Comparison of ENCODE assay signal across 19 cellular contexts in genomic region chr6:170135821-170136471, GRCh38.
A peak's percentile ranks its signal among the peaks of the same experiment; 100 is the strongest.
DNase-seq lines count a peak whose midpoint lies in the region; ATAC-seq and TF ChIP-seq lines count a peak whose summit lies in the region.
"Had no signal": no experiment of that assay in that cellular context is flagged by ENCODE, and none has a peak within 500 bp of the region (broad histone marks: within the 10 kb centered on the region; RNA-seq: fewer than 3 reads in every experiment).

No MANE protein-coding gene starts in this region.

- intact Hi-C loops in sigmoid colon (cut with DNase I), result no loop called here

- peaks cover 38% of the 10 kb centered on the region for H3K9me3 Mint-ChIP-seq in GM23338
- H3K9me3 Mint-ChIP-seq in immature natural killer cell, result no peaks in the 10 kb centered on the region
- H3K9me3 Mint-ChIP-seq: activated T-helper 1 cell treated with anti-CD3 and anti-CD28 coated beads, Interleukin-12 subunit alpha, Interleukin-12 subunit beta, Interleukin-2, Interleukin-4 antibody, amounts not matched to agents 30 ng/mL and 10 ng/mL and 1 ng/mL, durations not matched to agents 14 hours and 24 hours and 36 hours had no signal

- H3K27me3 ChIP-seq in BLaER1, result no peaks in the 10 kb centered on the region
- H3K27me3 ChIP-seq in GM23338 (ENCODE audit: insufficient read depth), result no peaks in the 10 kb centered on the region
- no peaks in the 10 kb centered on the region for H3K27me3 ChIP-seq in sigmoid colon
- no peaks in the 10 kb centered on the region for H3K27me3 ChIP-seq in tibial nerve

- peaks cover 39% of the 10 kb centered on the region for H3K9me3 ChIP-seq in BLaER1
- H3K9me3 ChIP-seq in sigmoid colon, result no peaks in the 10 kb centered on the region
- peaks cover 0 to 7% (median 0%) of the 10 kb centered on the region in 4 donors for H3K9me3 ChIP-seq in tibial nerve

- H3K4me2 ChIP-seq in BLaER1 (peak overlapping the region; percentile 79), GM23338 (no peak overlapping the region)

- H3K4me3 ChIP-seq in BLaER1 (peak overlapping the region; percentile 61), GM23338 (no peak overlapping the region), sigmoid colon (no peak overlapping the region), tibial nerve (no peak overlapping the region)

- no peak overlapping the region for H3K27ac Mint-ChIP-seq in GM23338
- peak overlapping the region in 1 of 6 donors; percentile 53 for H3K27ac Mint-ChIP-seq in immature natural killer cell
- H3K27ac Mint-ChIP-seq: activated T-helper 1 cell treated with anti-CD3 and anti-CD28 coated beads, Interleukin-12 subunit alpha, Interleukin-12 subunit beta, Interleukin-2, Interleukin-4 antibody, amounts not matched to agents 30 ng/mL and 10 ng/mL and 1 ng/mL, durations not matched to agents 14 hours and 24 hours and 36 hours; nephron; WTC11 had no signal

- no peak overlapping the region for H2AFZ ChIP-seq in GM23338

- peaks cover 14% of the 10 kb centered on the region for H3K36me3 Mint-ChIP-seq in GM23338 (ENCODE audit: low read depth)
- H3K36me3 Mint-ChIP-seq in immature natural killer cell, result no peaks in the 10 kb centered on the region

- H3K4me3 Mint-ChIP-seq in GM23338 (no peak overlapping the region), immature natural killer cell (peak overlapping the region in 4 of 5 donors; percentile 30 to 66 (median 53))
- H3K4me3 Mint-ChIP-seq: activated T-helper 1 cell treated with anti-CD3 and anti-CD28 coated beads, Interleukin-12 subunit alpha, Interleukin-12 subunit beta, Interleukin-2, Interleukin-4 antibody, amounts not matched to agents 30 ng/mL and 10 ng/mL and 1 ng/mL, durations not matched to agents 14 hours and 24 hours and 36 hours; nephron; WTC11 had no signal

- H3K9me2 ChIP-seq in GM23338 (ENCODE audit: insufficient read depth), result no peaks in the 10 kb centered on the region

- H3K36me3 ChIP-seq in BLaER1 (peaks cover 27% of the 10 kb centered on the region), GM23338 (ENCODE audit: insufficient read depth) (no peaks in the 10 kb centered on the region), sigmoid colon (no peaks in the 10 kb centered on the region), tibial nerve (no peaks in the 10 kb centered on the region)

- no peaks in the 10 kb centered on the region for H3K79me2 ChIP-seq in GM23338 (replicated peaks; ENCODE audit: insufficient read depth)

- TF ChIP-seq POLR2A in sigmoid colon (IDR thresholded peaks at IDR 0.05) (no peak), tibial nerve (IDR thresholded peaks at IDR 0.05) (no peak)

- no peaks in the 10 kb centered on the region for H3F3A ChIP-seq in GM23338 (replicated peaks; ENCODE audit: low read depth)

- 87 to 92% methylated on average over 38 of the region's 38 CpGs for WGBS in sigmoid colon, 2 donors
- 83 to 84% methylated on average over 30 to 38 of the region's 38 CpGs for WGBS in tibial nerve, 2 donors

- H3K27ac ChIP-seq in BLaER1, result peak overlapping the region; percentile 92
- H3K27ac ChIP-seq in GM23338 (ENCODE audit: low read depth), result no peak overlapping the region
- no peak overlapping the region for H3K27ac ChIP-seq in sigmoid colon
- H3K27ac ChIP-seq in tibial nerve, result no peak overlapping the region

- no peaks in the 10 kb centered on the region for H4K20me1 ChIP-seq in BLaER1
- H4K20me1 ChIP-seq in GM23338 (replicated peaks; ENCODE audit: insufficient read depth), result no peaks in the 10 kb centered on the region

- H3K4me1 Mint-ChIP-seq in GM23338 (peaks cover 3% of the 10 kb centered on the region; the same call in 1 of the 3 replicates), immature natural killer cell (peaks cover 8 to 10% of the 10 kb centered on the region in 2 donors)
- H3K4me1 Mint-ChIP-seq: WTC11 had no signal

- DNase-seq in GM23338 (ENCODE audit: low spot score), result no peak
- peak in 1 of 3 donors; percentile 8 for DNase-seq in immature natural killer cell
- peak; percentile 56 for DNase-seq in sigmoid colon
- no peak for DNase-seq in pons (ENCODE audit: low spot score)
- DNase-seq in tibial nerve (ENCODE audit: low spot score in 2 of 2), result no peak
- no peak for DNase-seq in activated CD4-positive, alpha-beta T cell treated with anti-CD3 and anti-CD28 coated beads, Interleukin-2, amount 50 U/mL, for 1 hour
- DNase-seq: Calu3; effector CD4-positive, alpha-beta T cell; KG1; mesenchymal stem cell; NCI-H1048; NCI-H524 treated with DMSO at 0.1 percent for 48 hours; SHP77; T-helper 2 cell had no signal

- TF ChIP-seq EP300 in sigmoid colon (IDR thresholded peaks at IDR 0.05), result no peak
- no peak for TF ChIP-seq EP300 in tibial nerve (IDR thresholded peaks at IDR 0.05)

- peak overlapping the region; percentile 81 for H3K9ac ChIP-seq in BLaER1

- peaks cover 6% of the 10 kb centered on the region for H3K27me3 Mint-ChIP-seq in GM23338 (ENCODE audit: insufficient read depth, low read depth, poor library complexity)
- H3K27me3 Mint-ChIP-seq in immature natural killer cell (ENCODE audit: low read depth in 3 of 3), result peaks cover 0 to 7% (median 4%) of the 10 kb centered on the region in 3 donors

- H3K4me1 ChIP-seq in BLaER1, result peaks cover 62% of the 10 kb centered on the region
- no peaks in the 10 kb centered on the region for H3K4me1 ChIP-seq in GM23338 (ENCODE audit: insufficient read depth)
- peaks cover 0 to 11% (median 0%) of the 10 kb centered on the region in 4 donors for H3K4me1 ChIP-seq in sigmoid colon
- H3K4me1 ChIP-seq in tibial nerve, result peaks cover 0 to 8% (median 0%) of the 10 kb centered on the region in 4 donors

- no peak for TF ChIP-seq CTCF in GM23338 (conservative IDR thresholded peaks at IDR 0.05; ENCODE audit: low read depth in 2 of 2)
- TF ChIP-seq CTCF in sigmoid colon (IDR thresholded peaks at IDR 0.05), result no peak
- no peak for TF ChIP-seq CTCF in tibial nerve (IDR thresholded peaks at IDR 0.05)

- ATAC-seq in GM23338 (peak; percentile 27; the same call in 1 of the 3 replicates), GM21619 (IDR thresholded peaks at IDR 0.05; ENCODE audit: unreplicated experiment) (no peak)
- ATAC-seq: WTC11 had no signal

TF ChIP-seq in GM23338, 12 proteins besides CTCF, POLR2A, EP300 and RAD21 (continues in another document):
- TF ChIP-seq EZH2phosphoT487 (IDR thresholded peaks at IDR 0.05; ENCODE audit: unreplicated experiment), result no peak
- TF ChIP-seq ZNF114 (CRISPR knock-in tag; IDR thresholded peaks at IDR 0.05), result no peak
- TF ChIP-seq STAT1 (IDR thresholded peaks at IDR 0.05; ENCODE audit: unreplicated experiment), result no peak
- TF ChIP-seq ZNF462 (CRISPR knock-in tag; IDR thresholded peaks at IDR 0.05), result no peak
